In genomic region chr1:91015794-91016550, GRCh38 we compare ENCODE assay signal across 10 cellular contexts. TPM values are rescaled to one million over a fixed set of nuclear protein-coding genes. Genes with fewer than 3 reads are reported as not detected.
A peak's percentile ranks its signal among the peaks of the same experiment; 100 is the strongest.
DNase-seq lines count a peak whose midpoint lies in the region; ATAC-seq and FAIRE-seq lines count a peak whose summit lies in the region.
"Had no signal": no experiment of that assay in that cellular context is flagged by ENCODE, and none has a peak within 500 bp of the region (broad histone marks: within the 10 kb centered on the region; RNA-seq: fewer than 3 reads in every experiment).

No MANE protein-coding gene starts in this region.

- ATAC-seq in stimulated activated naive CD8-positive, alpha-beta T cell treated with anti-CD3 and anti-CD28 coated beads, Interleukin-15, amount 100 ng/mL, for 72 hours: peak; percentile 57
- ATAC-seq in stimulated activated naive CD8-positive, alpha-beta T cell treated with anti-CD3 and anti-CD28 coated beads, Interleukin-15, Interleukin-2, amounts not matched to agents 100 U/mL and 50 U/mL, for 24 hours: no peak
- ATAC-seq in T-cell (replicated peaks in 1 of 4) (no peak), GM19324 (IDR thresholded peaks at IDR 0.05; ENCODE audit: low FRiP score, unreplicated experiment) (no peak)
- ATAC-seq: effector memory CD8-positive, alpha-beta T cell had no signal

- CTCF ChIA-PET in T-cell (lab: Charles Lee): no interaction called here

- peaks cover 80% of the 10 kb centered on the region for H3K4me1 Mint-ChIP-seq in stimulated activated naive CD8-positive, alpha-beta T cell treated with anti-CD3 and anti-CD28 coated beads, Interleukin-15, amount 100 ng/mL, for 72 hours
- H3K4me1 Mint-ChIP-seq in T-cell: peaks cover 85 to 88% (median 86%) of the 10 kb centered on the region in 3 donors
- peaks cover 73% of the 10 kb centered on the region for H3K4me1 Mint-ChIP-seq in activated T-helper 1 cell treated with anti-CD3 and anti-CD28 coated beads, Interleukin-12 subunit alpha, Interleukin-12 subunit beta, Interleukin-2, Interleukin-4 antibody, amounts not matched to agents 30 ng/mL and 10 ng/mL and 1 ng/mL, durations not matched to agents 14 hours and 24 hours and 36 hours (ENCODE audit: low read depth)

- H3K27ac Mint-ChIP-seq in stimulated activated naive CD8-positive, alpha-beta T cell treated with anti-CD3 and anti-CD28 coated beads, Interleukin-15, amount 100 ng/mL, for 72 hours: no peak overlapping the region
- peak overlapping the region in 1 of 2 donors; percentile 17 for H3K27ac Mint-ChIP-seq in T-cell
- no peak overlapping the region for H3K27ac Mint-ChIP-seq in activated T-helper 1 cell treated with anti-CD3 and anti-CD28 coated beads, Interleukin-12 subunit alpha, Interleukin-12 subunit beta, Interleukin-2, Interleukin-4 antibody, amounts not matched to agents 30 ng/mL and 10 ng/mL and 1 ng/mL, durations not matched to agents 14 hours and 24 hours and 36 hours
- H3K27ac Mint-ChIP-seq: effector memory CD8-positive, alpha-beta T cell had no signal

- POLR2A ChIA-PET in T-cell (lab: Charles Lee): no interaction called here

- H3K4me3 Mint-ChIP-seq in stimulated activated naive CD8-positive, alpha-beta T cell treated with anti-CD3 and anti-CD28 coated beads, Interleukin-15, amount 100 ng/mL, for 72 hours: peak overlapping the region; percentile 33 to 49
- H3K4me3 Mint-ChIP-seq in T-cell: peak overlapping the region; percentile 2 to 56 (median 11)
- no peak overlapping the region for H3K4me3 Mint-ChIP-seq in activated T-helper 1 cell treated with anti-CD3 and anti-CD28 coated beads, Interleukin-12 subunit alpha, Interleukin-12 subunit beta, Interleukin-2, Interleukin-4 antibody, amounts not matched to agents 30 ng/mL and 10 ng/mL and 1 ng/mL, durations not matched to agents 14 hours and 24 hours and 36 hours

- no peaks in the 10 kb centered on the region for H3K9me3 Mint-ChIP-seq in stimulated activated naive CD8-positive, alpha-beta T cell treated with anti-CD3 and anti-CD28 coated beads, Interleukin-15, amount 100 ng/mL, for 72 hours
- H3K9me3 Mint-ChIP-seq in T-cell: no peaks in the 10 kb centered on the region
- H3K9me3 Mint-ChIP-seq in activated T-helper 1 cell treated with anti-CD3 and anti-CD28 coated beads, Interleukin-12 subunit alpha, Interleukin-12 subunit beta, Interleukin-2, Interleukin-4 antibody, amounts not matched to agents 30 ng/mL and 10 ng/mL and 1 ng/mL, durations not matched to agents 14 hours and 24 hours and 36 hours: no peaks in the 10 kb centered on the region
- H3K9me3 Mint-ChIP-seq: effector memory CD8-positive, alpha-beta T cell had no signal

- DNase-seq in stimulated activated naive CD8-positive, alpha-beta T cell treated with anti-CD3 and anti-CD28 coated beads, Interleukin-15, amount 100 ng/mL, for 72 hours: no peak
- no peak for DNase-seq in stimulated activated naive CD8-positive, alpha-beta T cell treated with anti-CD3 and anti-CD28 coated beads, Interleukin-15, Interleukin-2, amounts not matched to agents 100 U/mL and 50 U/mL, for 24 hours
- DNase-seq in T-cell: no peak
- DNase-seq in kidney tubule cell (ENCODE audit: low spot score): peak; percentile 79
- DNase-seq in urothelium cell line (ENCODE audit: low spot score): no peak
- DNase-seq in activated T-helper 1 cell treated with anti-CD3 and anti-CD28 coated beads, Interleukin-12 subunit alpha, Interleukin-12 subunit beta, Interleukin-2, Interleukin-4 antibody, amounts not matched to agents 30 ng/mL and 10 ng/mL and 1 ng/mL, durations not matched to agents 14 hours and 24 hours and 36 hours (ENCODE audit: low spot score): no peak
- DNase-seq in DMS79 treated with DMSO at 0.1 percent for 48 hours (lab: John Stamatoyannopoulos, UW): no peak
- DNase-seq: effector memory CD8-positive, alpha-beta T cell; retina had no signal

- intact Hi-C loops in activated T-helper 1 cell treated with anti-CD3 and anti-CD28 coated beads, Interleukin-12 subunit alpha, Interleukin-12 subunit beta, Interleukin-2, Interleukin-4 antibody, amounts not matched to agents 30 ng/mL and 10 ng/mL and 1 ng/mL, durations not matched to agents 14 hours and 24 hours and 36 hours (cut with micrococcal nuclease): loop anchor here (5.0 kb wide), 1 partner anchor 99 kb away; no protein-coding TSS in a partner anchor

- no peaks in the 10 kb centered on the region for H3K27me3 Mint-ChIP-seq in stimulated activated naive CD8-positive, alpha-beta T cell treated with anti-CD3 and anti-CD28 coated beads, Interleukin-15, amount 100 ng/mL, for 72 hours
- no peaks in the 10 kb centered on the region for H3K27me3 Mint-ChIP-seq in T-cell
- no peaks in the 10 kb centered on the region for H3K27me3 Mint-ChIP-seq in activated T-helper 1 cell treated with anti-CD3 and anti-CD28 coated beads, Interleukin-12 subunit alpha, Interleukin-12 subunit beta, Interleukin-2, Interleukin-4 antibody, amounts not matched to agents 30 ng/mL and 10 ng/mL and 1 ng/mL, durations not matched to agents 14 hours and 24 hours and 36 hours (ENCODE audit: insufficient read depth)
- H3K27me3 Mint-ChIP-seq: effector memory CD8-positive, alpha-beta T cell had no signal

- peak; percentile 44 for FAIRE-seq in urothelium cell line (lab: Jason Lieb, UNC)

- peaks cover 5% of the 10 kb centered on the region for H3K36me3 Mint-ChIP-seq in T-cell
- peaks cover 18% of the 10 kb centered on the region for H3K36me3 Mint-ChIP-seq in activated T-helper 1 cell treated with anti-CD3 and anti-CD28 coated beads, Interleukin-12 subunit alpha, Interleukin-12 subunit beta, Interleukin-2, Interleukin-4 antibody, amounts not matched to agents 30 ng/mL and 10 ng/mL and 1 ng/mL, durations not matched to agents 14 hours and 24 hours and 36 hours (ENCODE audit: low read depth)

RNA-seq across cellular contexts. Expression of gene ZNF644, which starts 5.9 kb away (rescaled TPM):
- total RNA-seq in T-cell: 100 to 1,000 TPM in 2 of 5 donors, 10 to 100 TPM in 3; 55.0 to 139 (median 62.7) TPM
- total RNA-seq in activated T-helper 1 cell treated with anti-CD3 and anti-CD28 coated beads, Interleukin-12 subunit alpha, Interleukin-12 subunit beta, Interleukin-2, Interleukin-4 antibody, amounts not matched to agents 30 ng/mL and 10 ng/mL and 1 ng/mL, durations not matched to agents 14 hours and 24 hours and 36 hours: 60.4 and 68.7 TPM in 2 replicates
